Comparison of ENCODE assay signal across 5 cellular contexts in genomic region chr9:29188771-29189170, GRCh38. TPM values are rescaled to one million over a fixed set of nuclear protein-coding genes. Genes with fewer than 3 reads are reported as not detected.
"Had no signal": no experiment of that assay in that cellular context is flagged by ENCODE, and none has a peak within 500 bp of the region (broad histone marks: within the 10 kb centered on the region; RNA-seq: fewer than 3 reads in every experiment).

No MANE protein-coding gene starts in this region.

RNA-seq across cellular contexts. Expression of gene LINGO2, which starts 24.6 kb away (rescaled TPM):
- total RNA-seq: HepG2, HT-29, IMR-90, K562 had no signal
- polyA plus RNA-seq: HepG2, IgD-negative memory B cell, IMR-90, K562 had no signal
